In the genomic region with DNA sequence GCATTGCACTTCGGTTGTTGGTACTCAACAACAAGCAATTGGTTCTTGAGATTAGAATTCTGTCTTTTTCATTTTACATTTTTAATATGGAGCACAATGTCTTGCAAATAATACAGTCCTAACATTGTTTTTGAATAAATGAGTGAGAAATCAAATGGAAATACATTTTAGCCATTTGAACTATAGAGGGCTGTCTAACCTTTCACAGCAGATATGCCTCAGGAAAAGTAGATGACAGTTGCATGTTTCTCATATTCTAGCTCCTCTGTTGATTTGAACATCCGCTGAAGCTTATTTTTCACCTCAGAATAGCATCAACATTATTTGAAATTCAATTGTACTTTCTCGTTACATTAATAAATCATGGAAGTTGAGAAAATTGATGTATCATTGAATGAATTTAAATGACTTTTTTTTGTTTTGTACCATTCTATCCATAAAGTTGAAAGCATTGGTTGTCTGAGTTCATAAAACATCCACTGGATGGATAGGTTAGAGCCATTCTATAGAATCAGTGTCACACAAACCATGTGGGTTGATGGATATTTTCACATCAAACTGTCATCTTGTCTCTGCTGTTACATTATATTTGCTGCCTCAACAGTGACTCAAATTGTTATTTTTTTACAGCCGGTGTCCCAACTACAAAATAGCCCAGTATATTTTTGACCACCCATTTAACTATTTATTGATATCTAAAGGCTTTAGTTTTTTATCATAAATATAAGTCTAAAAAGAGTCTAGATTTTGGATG, we compare ENCODE assay signal across 22 cellular contexts.
DNase-seq lines count a peak whose midpoint lies in the region; ATAC-seq and TF ChIP-seq lines count a peak whose summit lies in the region.
"Had no signal": no experiment of that assay in that cellular context is flagged by ENCODE, and none has a peak within 500 bp of the region (broad histone marks: within the 10 kb centered on the region; RNA-seq: fewer than 3 reads in every experiment).

No MANE protein-coding gene starts in this region.

- no peaks in the 10 kb centered on the region for H3K9me3 ChIP-seq in OCI-LY3 (ENCODE audit: insufficient read depth, low read length)
- H3K9me3 ChIP-seq: HAP-1, MG63, psoas muscle had no signal

- ATAC-seq in HG03342 (IDR thresholded peaks at IDR 0.05; ENCODE audit: unreplicated experiment) = no peak
- ATAC-seq: psoas muscle had no signal

- no peaks in the 10 kb centered on the region for H3K79me2 ChIP-seq in OCI-LY3 (ENCODE audit: low read length)

- H3K4me1 ChIP-seq in OCI-LY3 (ENCODE audit: low read length) = no peaks in the 10 kb centered on the region
- H3K4me1 ChIP-seq: HAP-1, psoas muscle, upper lobe of left lung had no signal

- no peak overlapping the region for H3K27ac ChIP-seq in OCI-LY3 (ENCODE audit: low read length)
- H3K27ac ChIP-seq: dorsolateral prefrontal cortex, psoas muscle, skin epidermis, upper lobe of left lung had no signal

- no peaks in the 10 kb centered on the region for H4K20me1 ChIP-seq in OCI-LY3 (ENCODE audit: insufficient read depth, low read length)

- H3K27me3 ChIP-seq in OCI-LY3 (ENCODE audit: low read depth, low read length) = no peaks in the 10 kb centered on the region
- H3K27me3 ChIP-seq: MG63, upper lobe of left lung had no signal

- TF ChIP-seq CTCF in OCI-LY3 (IDR thresholded peaks at IDR 0.05; ENCODE audit: low read depth, low read length) = peak; percentile 59

- no peak overlapping the region for H3K9ac ChIP-seq in OCI-LY3 (ENCODE audit: low read length)

- no peak overlapping the region for H3K4me3 ChIP-seq in OCI-LY3 (ENCODE audit: low read length)
- H3K4me3 ChIP-seq: dorsolateral prefrontal cortex, HAP-1, MG63, psoas muscle, skin epidermis, upper lobe of left lung had no signal

- H3K4me2 ChIP-seq in OCI-LY3 (ENCODE audit: low read length) = no peak overlapping the region

- H2AFZ ChIP-seq in OCI-LY3 (ENCODE audit: low read depth, low read length) = no peak overlapping the region

- H3K36me3 ChIP-seq in OCI-LY3 (replicated peaks; ENCODE audit: low read depth, low read length) = no peaks in the 10 kb centered on the region
- H3K36me3 ChIP-seq: HAP-1, MG63, upper lobe of left lung had no signal

- DNase-seq in DMS 273 (lab: John Stamatoyannopoulos, UW; ENCODE audit: unreplicated experiment) (peak; percentile 47), DMS 273 treated with DMSO at 0.1 percent for 48 hours (lab: John Stamatoyannopoulos, UW) (no peak), dedifferentiated amniotic fluid mesenchymal stem cell (ENCODE audit: extremely low spot score) (peak; percentile 2), renal cortical epithelial cell (ENCODE audit: low read depth) (peak; percentile 25), NCI-H1105 (lab: John Stamatoyannopoulos, UW) (no peak), SHP77 (lab: John Stamatoyannopoulos, UW) (no peak)
- DNase-seq: 8988T; activated CD4-positive, alpha-beta T cell treated with anti-CD3 and anti-CD28 coated beads, Interleukin-2, amount 10 ng/mL, durations not matched to agents 7 days and 5 days; activated naive CD4-positive, alpha-beta T cell treated with anti-CD3 and anti-CD28 coated beads, Interleukin-2, amount 10 ng/mL, durations not matched to agents 7 days and 5 days; AML-193; amygdala; dorsolateral prefrontal cortex; glutamatergic neuron; MG63; NCI-H1436 treated with DMSO at 0.1 percent for 48 hours; NCI-H510A treated with DMSO at 0.1 percent for 48 hours; psoas muscle; upper lobe of left lung had no signal

Comparison
In these comparisons a context has a peak if more than half of its experiments do, and no peak if none do; other contexts are left out.
1. DNase-seq: peak in DMS 273 (single experiment), dedifferentiated amniotic fluid mesenchymal stem cell (single experiment) and renal cortical epithelial cell (single experiment); none in DMS 273 treated with DMSO at 0.1 percent for 48 hours (single experiment), NCI-H1105 (single experiment) and SHP77 (0 of 2).